In genomic region chr3:129577356-129577755, GRCh38 we compare ENCODE assay signal across 12 cellular contexts. TPM values are rescaled to one million over a fixed set of nuclear protein-coding genes. Genes with fewer than 3 reads are reported as not detected.
DNase-seq lines count a peak whose midpoint lies in the region; ATAC-seq, FAIRE-seq and TF ChIP-seq lines count a peak whose summit lies in the region.
"Had no signal": no experiment of that assay in that cellular context is flagged by ENCODE, and none has a peak within 500 bp of the region (broad histone marks: within the 10 kb centered on the region; RNA-seq: fewer than 3 reads in every experiment).

No MANE protein-coding gene starts in this region.

- no peak overlapping the region for H2AFZ ChIP-seq in GM23248

- no peak overlapping the region for H3K9ac ChIP-seq in GM23248

- no peak for TF ChIP-seq CTCF in BE2C (IDR thresholded peaks at IDR 0.05; ENCODE audit: low read depth, low read length)
- TF ChIP-seq CTCF in lower leg skin (IDR thresholded peaks at IDR 0.05), result no peak

- no peaks in the 10 kb centered on the region for H3K27me3 Mint-ChIP-seq in activated CD8-positive, alpha-beta T cell treated with anti-CD3 and anti-CD28 coated beads, Interleukin-2, amount 10 ng/mL, durations not matched to agents 7 days and 5 days (ENCODE audit: low read depth)
- peaks cover 2% of the 10 kb centered on the region for H3K27me3 Mint-ChIP-seq in activated naive CD8-positive, alpha-beta T cell treated with anti-CD3 and anti-CD28 coated beads, Interleukin-2, amount 50 U/mL, for 24 hours
- H3K27me3 Mint-ChIP-seq: stimulated activated naive CD8-positive, alpha-beta T cell treated with anti-CD3 and anti-CD28 coated beads, Interleukin-15, Interleukin-2, amounts not matched to agents 100 ng/mL and 50 ng/mL, for 24 hours had no signal

- H3K9me2 ChIP-seq in GM23248 (ENCODE audit: insufficient read depth), result no peaks in the 10 kb centered on the region

- intact Hi-C loops in lower leg skin (cut with DNase I; ENCODE audit: low total_unique reads), result no loop called here

- H3K4me1 Mint-ChIP-seq in activated CD8-positive, alpha-beta T cell treated with anti-CD3 and anti-CD28 coated beads, Interleukin-2, amount 10 ng/mL, durations not matched to agents 7 days and 5 days (ENCODE audit: low read depth), result peaks cover 25% of the 10 kb centered on the region
- peaks cover 34% of the 10 kb centered on the region for H3K4me1 Mint-ChIP-seq in activated naive CD8-positive, alpha-beta T cell treated with anti-CD3 and anti-CD28 coated beads, Interleukin-2, amount 50 U/mL, for 24 hours

- H3K4me1 ChIP-seq in BE2C (peaks cover 4% of the 10 kb centered on the region), GM23248 (ENCODE audit: insufficient read depth) (no peaks in the 10 kb centered on the region)

- H3K4me3 Mint-ChIP-seq in activated CD8-positive, alpha-beta T cell treated with anti-CD3 and anti-CD28 coated beads, Interleukin-2, amount 10 ng/mL, durations not matched to agents 7 days and 5 days, result no peak overlapping the region
- H3K4me3 Mint-ChIP-seq in activated naive CD8-positive, alpha-beta T cell treated with anti-CD3 and anti-CD28 coated beads, Interleukin-2, amount 50 U/mL, for 24 hours, result no peak overlapping the region

- CTCF ChIA-PET in activated CD8-positive, alpha-beta T cell treated with anti-CD3 and anti-CD28 coated beads, Interleukin-2, amount 10 ng/mL, durations not matched to agents 7 days and 5 days (lab: Charles Lee), result interaction anchor here (0.5 to 1.6 kb wide), 5 partner anchors 16 to 194 kb away, joined by 3 to 5 read pairs (median 3); no protein-coding TSS in a partner anchor

- no peaks in the 10 kb centered on the region for H3K36me3 Mint-ChIP-seq in activated CD8-positive, alpha-beta T cell treated with anti-CD3 and anti-CD28 coated beads, Interleukin-2, amount 10 ng/mL, durations not matched to agents 7 days and 5 days (ENCODE audit: low read depth)
- H3K36me3 Mint-ChIP-seq in activated naive CD8-positive, alpha-beta T cell treated with anti-CD3 and anti-CD28 coated beads, Interleukin-2, amount 50 U/mL, for 24 hours (ENCODE audit: low read depth), result no peaks in the 10 kb centered on the region

- DNase-seq in BE2C (peak; percentile 61), GM23248 (peak; percentile 12), lower leg skin (ENCODE audit: low spot score in 2 of 2) (peak; percentile 63 to 94), HTR-8/SVneo (ENCODE audit: insufficient read length, low spot score) (no peak)
- no peak for DNase-seq in activated CD8-positive, alpha-beta T cell treated with anti-CD3 and anti-CD28 coated beads, Interleukin-2, amount 10 ng/mL, durations not matched to agents 7 days and 5 days
- no peak for DNase-seq in activated naive CD8-positive, alpha-beta T cell treated with anti-CD3 and anti-CD28 coated beads, Interleukin-2, amount 50 U/mL, for 24 hours
- DNase-seq: Calu3 had no signal

- H3K27ac Mint-ChIP-seq in activated CD8-positive, alpha-beta T cell treated with anti-CD3 and anti-CD28 coated beads, Interleukin-2, amount 10 ng/mL, durations not matched to agents 7 days and 5 days, result no peak overlapping the region
- H3K27ac Mint-ChIP-seq in activated naive CD8-positive, alpha-beta T cell treated with anti-CD3 and anti-CD28 coated beads, Interleukin-2, amount 50 U/mL, for 24 hours, result no peak overlapping the region

- H3K4me2 ChIP-seq in GM23248 (ENCODE audit: unreplicated experiment), result no peak overlapping the region

- in situ Hi-C loops in GM23248 (cut with MboI), result no loop called here

- H3K4me3 ChIP-seq in BE2C (ENCODE audit: low read depth, low read length), result no peak overlapping the region
- H3K4me3 ChIP-seq in GM23248, result no peak overlapping the region
- H3K4me3 ChIP-seq in lower leg skin (ENCODE audit: low read depth, poor library complexity, severe bottlenecking), result no peak overlapping the region

- TF ChIP-seq POLR2A in lower leg skin (IDR thresholded peaks at IDR 0.05), result no peak

- H3K9me3 Mint-ChIP-seq in activated CD8-positive, alpha-beta T cell treated with anti-CD3 and anti-CD28 coated beads, Interleukin-2, amount 10 ng/mL, durations not matched to agents 7 days and 5 days (ENCODE audit: insufficient read depth), result no peaks in the 10 kb centered on the region
- no peaks in the 10 kb centered on the region for H3K9me3 Mint-ChIP-seq in activated naive CD8-positive, alpha-beta T cell treated with anti-CD3 and anti-CD28 coated beads, Interleukin-2, amount 50 U/mL, for 24 hours
- H3K9me3 Mint-ChIP-seq: stimulated activated naive CD8-positive, alpha-beta T cell treated with anti-CD3 and anti-CD28 coated beads, Interleukin-15, Interleukin-2, amounts not matched to agents 100 ng/mL and 50 ng/mL, for 24 hours had no signal

- H3K27me3 ChIP-seq in BE2C, result no peaks in the 10 kb centered on the region
- H3K27me3 ChIP-seq in GM23248 (replicated peaks; ENCODE audit: insufficient read depth), result no peaks in the 10 kb centered on the region

- POLR2A ChIA-PET in activated CD8-positive, alpha-beta T cell treated with anti-CD3 and anti-CD28 coated beads, Interleukin-2, amount 10 ng/mL, durations not matched to agents 7 days and 5 days (lab: Charles Lee), result interaction anchor here (1.3 to 1.4 kb wide), 2 partner anchors 50 to 261 kb away, joined by 3 to 4 read pairs; a partner anchor contains a TSS

- no peak for FAIRE-seq in HTR-8/SVneo (lab: Jason Lieb, UNC)
- FAIRE-seq: keratinocyte had no signal

- no peaks in the 10 kb centered on the region for H3K9me3 ChIP-seq in BE2C
- no peaks in the 10 kb centered on the region for H3K9me3 ChIP-seq in GM23248 (ENCODE audit: low read depth)

- WGBS in GM23248 (ENCODE audit: low coverage in 1 of 2, low lambda C conversion rate in 2 of 2, missing lambda C conversion rate in 2 of 2), 2 experiments, result 46 to 56% methylated on average over 14 of the region's 17 CpGs
- 46 to 48% methylated on average over 13 to 17 of the region's 17 CpGs for WGBS in lower leg skin, 2 donors

- no peaks in the 10 kb centered on the region for H4K20me1 ChIP-seq in GM23248 (ENCODE audit: insufficient read depth)

- peak; percentile 4 for ATAC-seq in activated CD8-positive, alpha-beta T cell treated with anti-CD3 and anti-CD28 coated beads, Interleukin-2, amount 10 ng/mL, durations not matched to agents 7 days and 5 days
- no peak for ATAC-seq in HG03521 (IDR thresholded peaks at IDR 0.05; ENCODE audit: unreplicated experiment)
- no peak for ATAC-seq in HG02623 (IDR thresholded peaks at IDR 0.05; ENCODE audit: unreplicated experiment)
- no peak for ATAC-seq in activated naive CD8-positive, alpha-beta T cell treated with anti-CD3 and anti-CD28 coated beads, Interleukin-2, amount 50 U/mL, for 24 hours

- H3F3A ChIP-seq in GM23248 (ENCODE audit: insufficient read depth), result no peaks in the 10 kb centered on the region

- H3K27ac ChIP-seq in GM23248, result no peak overlapping the region

- H3K36me3 ChIP-seq in BE2C, result peaks cover 6% of the 10 kb centered on the region
- H3K36me3 ChIP-seq in GM23248 (ENCODE audit: low read depth), result no peaks in the 10 kb centered on the region; the same call in 1 of the 2 replicates

- H3K79me2 ChIP-seq in GM23248 (ENCODE audit: insufficient read depth), result no peaks in the 10 kb centered on the region

RNA-seq across cellular contexts. Expression of gene PLXND1, which starts 29.1 kb away (rescaled TPM):
- polyA plus RNA-seq in BE2C (2012; ENCODE audit: insufficient read depth, insufficient read length, low read depth), result 227 TPM
- 67.2 and 83.0 TPM in 2 replicates for total RNA-seq in GM23248 (2014; rRNA removed; shearing (Covaris generic))
- polyA plus RNA-seq in GM23248 (2016; fragmentation: Nextera tagmentation; extraction: Ambion mirVana), result 35.7 and 37.4 TPM in 2 replicates
- total RNA-seq in activated CD8-positive, alpha-beta T cell treated with anti-CD3 and anti-CD28 coated beads, Interleukin-2, amount 10 ng/mL, durations not matched to agents 7 days and 5 days, result 1 to 10 TPM; 3.7 to 4.1 TPM
- 10 to 100 TPM; 24.0 to 42.6 (median 30.3) TPM for total RNA-seq in lower leg skin

RNA-seq across cellular contexts. Expression of gene H1-8, which starts 34.4 kb away (rescaled TPM):
- not detected for polyA plus RNA-seq in BE2C (2012; ENCODE audit: insufficient read depth, insufficient read length, low read depth)
- not detected in 2 replicates for total RNA-seq in GM23248 (2014; rRNA removed; shearing (Covaris generic))
- not detected in 2 replicates for polyA plus RNA-seq in GM23248 (2016; fragmentation: Nextera tagmentation; extraction: Ambion mirVana)
- total RNA-seq in activated CD8-positive, alpha-beta T cell treated with anti-CD3 and anti-CD28 coated beads, Interleukin-2, amount 10 ng/mL, durations not matched to agents 7 days and 5 days, result not detected
- not detected for total RNA-seq in lower leg skin
- total RNA-seq: Calu3, M059J had no signal
- polyA plus RNA-seq: keratinocyte had no signal

RNA-seq across cellular contexts. Expression of gene RHO, which starts 48.9 kb away (rescaled TPM):
- not detected for polyA plus RNA-seq in BE2C (2012; ENCODE audit: insufficient read depth, insufficient read length, low read depth)
- total RNA-seq in GM23248 (2014; rRNA removed; shearing (Covaris generic)), result not detected in 2 replicates
- not detected in 2 replicates for polyA plus RNA-seq in GM23248 (2016; fragmentation: Nextera tagmentation; extraction: Ambion mirVana)
- not detected for total RNA-seq in activated CD8-positive, alpha-beta T cell treated with anti-CD3 and anti-CD28 coated beads, Interleukin-2, amount 10 ng/mL, durations not matched to agents 7 days and 5 days
- total RNA-seq in lower leg skin, result not detected
- total RNA-seq: Calu3 had no signal
- polyA plus RNA-seq: keratinocyte had no signal

Comparison
In these comparisons a context has a peak if more than half of its experiments do, and no peak if none do; other contexts are left out.
1. DNase-seq: peak in BE2C (single experiment), GM23248 (single experiment) and lower leg skin (2 of 2); none in activated CD8-positive, alpha-beta T cell treated with anti-CD3 and anti-CD28 coated beads, Interleukin-2, amount 10 ng/mL, durations not matched to agents 7 days and 5 days (single experiment), HTR-8/SVneo (single experiment) and activated naive CD8-positive, alpha-beta T cell treated with anti-CD3 and anti-CD28 coated beads, Interleukin-2, amount 50 U/mL, for 24 hours (single experiment).
2. RNA of gene PLXND1, which starts 29.1 kb away (total RNA-seq): 67.2 to 83.0 TPM in GM23248 and 24.0 to 42.6 TPM in lower leg skin; 3.7 to 4.1 TPM in activated CD8-positive, alpha-beta T cell treated with anti-CD3 and anti-CD28 coated beads, Interleukin-2, amount 10 ng/mL, durations not matched to agents 7 days and 5 days; every median in the first group is over 4 times any median in the second.